Comparison of ENCODE assay signal across 11 cellular contexts in genomic region chr2:23399674-23400261, GRCh38. TPM values are rescaled to one million over a fixed set of nuclear protein-coding genes. Genes with fewer than 3 reads are reported as not detected.
A peak's percentile ranks its signal among the peaks of the same experiment; 100 is the strongest.
DNase-seq lines count a peak whose midpoint lies in the region; ATAC-seq, FAIRE-seq and TF ChIP-seq lines count a peak whose summit lies in the region.
"Had no signal": no experiment of that assay in that cellular context is flagged by ENCODE, and none has a peak within 500 bp of the region (broad histone marks: within the 10 kb centered on the region; RNA-seq: fewer than 3 reads in every experiment).

No MANE protein-coding gene starts in this region.

- no peaks in the 10 kb centered on the region for H3K36me3 ChIP-seq in K562 (ENCODE audit: control insufficient read depth, insufficient read depth, low read length)
- H3K36me3 ChIP-seq: vagina had no signal

- TF ChIP-seq RAD21 in K562 (CRISPR knock-in tag; conservative IDR thresholded peaks at IDR 0.05 in 1 of 2, IDR thresholded peaks at IDR 0.05 in 1 of 2) = peak; percentile 27 to 62

- in situ Hi-C loops in K562 (cut with MboI) = no loop called here
- in situ Hi-C loops in ACHN (cut with HindIII; ENCODE audit: low pct_ligation_motif_present, low pct_unique_long_range_greater_than_20kb, low sequenced_read_pairs) = no loop called here

- no peak overlapping the region for H3K4me3 ChIP-seq in K562
- no peak overlapping the region for H3K4me3 ChIP-seq in right cardiac atrium (ENCODE audit: low read length)
- H3K4me3 ChIP-seq: vagina had no signal

- POLR2A ChIA-PET in K562 (lab: Yijun Ruan, JAX) = interaction anchor here (0.5 kb wide), 1 partner anchor 1201 kb away, joined by 3 read pairs; no protein-coding TSS in a partner anchor

- H3K4me1 ChIP-seq in K562 (replicated peaks in 1 of 2; ENCODE audit: control insufficient read depth in 2 of 2, insufficient read depth in 2 of 2, low read length in 2 of 2) (no peaks in the 10 kb centered on the region; a peak in 1 of 5 replicates), right cardiac atrium (ENCODE audit: control insufficient read depth, insufficient read depth, low read length) (no peaks in the 10 kb centered on the region)

- no peak overlapping the region for H3K9ac ChIP-seq in K562 (ENCODE audit: insufficient read depth in 1 of 2, low read depth in 2 of 2, low read length in 2 of 2)

- 2% methylated on average over 10 of the region's 10 CpGs for WGBS in K562 (ENCODE audit: insufficient coverage, low coverage, missing lambda C conversion rate)
- WGBS in right cardiac atrium = 79% methylated on average over 10 of the region's 10 CpGs

- no TSS peak for BruUV-seq in K562 (replicated peaks; lab: Mats Ljungman, UMichigan)

- CTCF ChIA-PET in K562 (lab: Yijun Ruan, JAX; ENCODE audit: low intra/inter-chr PET ratio) = no interaction called here

- H3K27ac ChIP-seq in K562 (ENCODE audit: extremely low read depth, low read depth, low read length) = no peak overlapping the region
- H3K27ac ChIP-seq in right cardiac atrium (ENCODE audit: low read length) = no peak overlapping the region
- H3K27ac ChIP-seq: vagina had no signal

- no peak for TF ChIP-seq POLR2A in K562 (conservative IDR thresholded peaks at IDR 0.05)

- DNase-seq in K562 (ENCODE audit: extremely low read depth in 1 of 4, low spot score in 3 of 4) = no peak
- DNase-seq in NOMO-1 treated with dmso at 0.1 percent for 144 hours (lab: John Stamatoyannopoulos, UW; ENCODE audit: unreplicated experiment) = no peak
- no peak for DNase-seq in right cardiac atrium
- no peak for DNase-seq in ACHN
- DNase-seq in AG08395 (ENCODE audit: low spot score) = no peak
- DNase-seq: activated T-cell treated with anti-CD3 and anti-CD28 coated beads, Interleukin-2, amount 50 U/mL, for 24 hours; naive thymus-derived CD8-positive, alpha-beta T cell had no signal

- intact Hi-C loops in K562 (cut with micrococcal nuclease) = no loop called here
- intact Hi-C loops in right cardiac atrium (cut with DNase I) = no loop called here

- H4K20me1 ChIP-seq in K562 (replicated peaks; ENCODE audit: control insufficient read depth, insufficient read depth, low read length) = no peaks in the 10 kb centered on the region

- H3K79me2 ChIP-seq in K562 (ENCODE audit: control insufficient read depth, insufficient read depth, low read length) = no peaks in the 10 kb centered on the region

- no peak for TF ChIP-seq EP300 in K562 (IDR thresholded peaks at IDR 0.05; ENCODE audit: low read length)

- TF ChIP-seq CTCF in K562 (IDR thresholded peaks at IDR 0.05 in 2 of 3, conservative IDR thresholded peaks at IDR 0.05 in 1 of 3; ENCODE audit: insufficient read depth in 2 of 3, low read depth in 1 of 3, low read length in 3 of 3) = peak in 1 of 3 experiments; percentile 24; a peak in 1 of 6 replicates

- no peak for FAIRE-seq in K562 (lab: Jason Lieb, UNC)

- H3K4me2 ChIP-seq in K562 (ENCODE audit: insufficient read depth, low read length) = no peak overlapping the region

- ATAC-seq in GM18502 (IDR thresholded peaks at IDR 0.05; ENCODE audit: poor library complexity, unreplicated experiment) (peak; percentile 62), GM21367 (IDR thresholded peaks at IDR 0.05; ENCODE audit: unreplicated experiment) (peak; percentile 40), HG03108 (IDR thresholded peaks at IDR 0.05; ENCODE audit: unreplicated experiment) (peak; percentile 49), K562 (peak; percentile 65), right cardiac atrium (no peak)
- ATAC-seq: naive thymus-derived CD8-positive, alpha-beta T cell had no signal

- H3K27me3 ChIP-seq in K562 (ENCODE audit: control insufficient read depth in 2 of 2, insufficient read depth in 2 of 2, low read length in 2 of 2) (peaks cover 7 to 45% of the 10 kb centered on the region in 2 experiments; a peak in 3 of 5 replicates), right cardiac atrium (ENCODE audit: control insufficient read depth, insufficient read depth) (no peaks in the 10 kb centered on the region)
- H3K27me3 ChIP-seq: vagina had no signal

- no peak overlapping the region for H2AFZ ChIP-seq in K562 (ENCODE audit: low read depth, low read length)

- peaks cover 5% of the 10 kb centered on the region for H3K9me1 ChIP-seq in K562 (ENCODE audit: control insufficient read depth, insufficient read depth, low read length)

- no peaks in the 10 kb centered on the region for H3K9me3 ChIP-seq in K562 (replicated peaks; ENCODE audit: control insufficient read depth, insufficient read depth, low read depth, low read length)
- H3K9me3 ChIP-seq in right cardiac atrium (ENCODE audit: control insufficient read depth, low read length) = no peaks in the 10 kb centered on the region
- H3K9me3 ChIP-seq: vagina had no signal

TF ChIP-seq in K562, 482 proteins besides CTCF, POLR2A, EP300 and RAD21 (continues in another document):
- TF ChIP-seq PBX2 (CRISPR knock-in tag; IDR thresholded peaks at IDR 0.05; ENCODE audit: low read depth) = no peak
- TF ChIP-seq PBX2 (tag; conservative IDR thresholded peaks at IDR 0.05; ENCODE audit: low read depth) = peak; percentile 67
- TF ChIP-seq MEIS2 (IDR thresholded peaks at IDR 0.05; ENCODE audit: partially characterized antibody) = peak; percentile 57
- TF ChIP-seq ZNF316 (IDR thresholded peaks at IDR 0.05) = peak; percentile 86
- peak; percentile 85 for TF ChIP-seq MAFG (tag; conservative IDR thresholded peaks at IDR 0.05)
- TF ChIP-seq PKNOX1 (IDR thresholded peaks at IDR 0.05) = peak; percentile 59
- no peak for TF ChIP-seq CBX2 (IDR thresholded peaks at IDR 0.05; ENCODE audit: insufficient read depth, low read length, poor library complexity, severe bottlenecking)
- peak; percentile 63 for TF ChIP-seq GABPA (tag; conservative IDR thresholded peaks at IDR 0.05; ENCODE audit: low read depth)
- TF ChIP-seq, protein P1, sequence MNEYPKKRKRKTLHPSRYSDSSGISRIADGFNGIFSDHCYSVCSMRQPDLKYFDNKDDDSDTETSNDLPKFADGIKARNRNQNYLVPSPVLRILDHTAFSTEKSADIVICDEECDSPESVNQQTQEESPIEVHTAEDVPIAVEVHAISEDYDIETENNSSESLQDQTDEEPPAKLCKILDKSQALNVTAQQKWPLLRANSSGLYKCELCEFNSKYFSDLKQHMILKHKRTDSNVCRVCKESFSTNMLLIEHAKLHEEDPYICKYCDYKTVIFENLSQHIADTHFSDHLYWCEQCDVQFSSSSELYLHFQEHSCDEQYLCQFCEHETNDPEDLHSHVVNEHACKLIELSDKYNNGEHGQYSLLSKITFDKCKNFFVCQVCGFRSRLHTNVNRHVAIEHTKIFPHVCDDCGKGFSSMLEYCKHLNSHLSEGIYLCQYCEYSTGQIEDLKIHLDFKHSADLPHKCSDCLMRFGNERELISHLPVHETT (CRISPR knock-in tag; conservative IDR thresholded peaks at IDR 0.05 in 1 of 2, IDR thresholded peaks at IDR 0.05 in 1 of 2) = 0 out of 4 replicates have a peak, but pooled peaks of 1 of the 2 experiments have one; percentile 30

RNA-seq across cellular contexts. Expression of gene KLHL29, which starts 14.8 kb away (rescaled TPM):
- 0.14 and 0.16 TPM in 2 replicates for total RNA-seq in K562 (2011; cell fraction: chromatin; rRNA removed; ENCODE audit: low replicate concordance)
- total RNA-seq in K562 (2011; cell fraction: nucleolus; rRNA removed) = 0.13 TPM in 1 of 2 replicates, not detected in the other
- total RNA-seq in K562 (2011; cell fraction: nucleoplasm; rRNA removed) = 0.15 TPM in 1 of 2 replicates, not detected in the other
- 0.12 and 0.14 TPM in 2 replicates for total RNA-seq in K562 (2014; rRNA removed)
- 0.07 and 0.13 TPM in 2 replicates for total RNA-seq in K562 (2014; rRNA removed; fragmentation: Illumina TruSeq; extraction: Trizol)
- 0.04 and 0.07 TPM in 2 replicates for total RNA-seq in K562 (2015; rRNA removed; fragmentation: Illumina TruSeq; extraction: Trizol)
- total RNA-seq in K562 (2021) = 0.20 and 0.31 TPM in 2 replicates
- 0.03 TPM in 2 replicates for polyA plus RNA-seq in K562 (2011; rRNA removed)
- 0.01 and 0.03 TPM in 2 replicates for polyA plus RNA-seq in K562 (2011; cell fraction: cytosol; rRNA removed)
- 0.04 and 0.08 TPM in 2 replicates for polyA plus RNA-seq in K562 (2011; cell fraction: nucleus; rRNA removed)
- 0.23 and 2.7 TPM in 2 replicates for polyA plus RNA-seq in K562 (2012)
- 0.12 and 0.16 TPM in 2 replicates for polyA plus RNA-seq in K562 (2014; fragmentation: Illumina TruSeq; extraction: Trizol)
- polyA plus RNA-seq in K562 (2014; fragmentation: Nextera tagmentation; extraction: Ambion mirVana) = under 1 TPM in 1 of 2 experiments, not detected in 1; 0.03 TPM
- 0.08 and 0.18 TPM in 2 replicates for polyA plus RNA-seq in K562 (2014; rRNA removed)
- polyA minus RNA-seq in K562 (2011; rRNA and poly(A)+ RNA removed) = not detected in 2 replicates
- polyA minus RNA-seq in K562 (2011; cell fraction: cytosol; rRNA and poly(A)+ RNA removed) = not detected in 2 replicates
- polyA minus RNA-seq in K562 (2011; cell fraction: nucleus; rRNA and poly(A)+ RNA removed) = not detected in 2 replicates
- total RNA-seq in right cardiac atrium = 1 to 10 TPM; 1.9 to 4.0 (median 2.1) TPM
- polyA plus RNA-seq in right cardiac atrium = 1.7 TPM

Comparison
In these comparisons a context has a peak if more than half of its experiments do, and no peak if none do; other contexts are left out.
1. ATAC-seq: peak in GM18502 (single experiment), GM21367 (single experiment), HG03108 (single experiment) and K562 (single experiment); none in right cardiac atrium (0 of 2).